Comparison of ENCODE assay signal across 9 cellular contexts in the genomic region with DNA sequence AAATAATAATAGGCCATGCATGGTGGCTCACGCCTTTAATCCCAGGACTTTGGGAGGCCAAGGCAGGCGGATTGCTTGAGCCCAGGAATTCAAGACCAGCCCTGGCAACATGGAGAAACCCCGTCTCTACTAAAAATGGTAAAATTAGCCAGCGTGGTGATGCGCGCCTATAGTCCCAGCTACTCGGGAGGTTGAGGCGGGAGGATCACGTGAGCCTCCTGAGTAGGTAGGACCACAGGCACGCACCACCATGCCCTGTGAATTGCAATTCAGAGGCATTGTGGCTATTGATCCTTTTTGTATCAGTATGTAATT. TPM values are rescaled to one million over a fixed set of nuclear protein-coding genes. Genes with fewer than 3 reads are reported as not detected.
A peak's percentile ranks its signal among the peaks of the same experiment; 100 is the strongest.
DNase-seq lines count a peak whose midpoint lies in the region; TF ChIP-seq lines count a peak whose summit lies in the region.
"Had no signal": no experiment of that assay in that cellular context is flagged by ENCODE, and none has a peak within 500 bp of the region (broad histone marks: within the 10 kb centered on the region; RNA-seq: fewer than 3 reads in every experiment).

No MANE protein-coding gene starts in this region.

- H3F3A ChIP-seq in PC-9 (ENCODE audit: insufficient read depth, low read depth) (peaks cover 35% of the 10 kb centered on the region), smooth muscle cell (ENCODE audit: low read depth) (no peaks in the 10 kb centered on the region)

- intact Hi-C loops in PC-9 (cut with micrococcal nuclease; ENCODE audit: unreplicated experiment) = no loop called here

- no peaks in the 10 kb centered on the region for H4K20me1 ChIP-seq in PC-9 (ENCODE audit: insufficient read depth)
- H4K20me1 ChIP-seq in smooth muscle cell (ENCODE audit: low read depth) = no peaks in the 10 kb centered on the region
- no peaks in the 10 kb centered on the region for H4K20me1 ChIP-seq in hepatocyte (ENCODE audit: insufficient read depth, poor library complexity, severe bottlenecking)

- no peak overlapping the region for H2AFZ ChIP-seq in PC-9
- H2AFZ ChIP-seq in smooth muscle cell (ENCODE audit: low read depth) = no peak overlapping the region
- no peak overlapping the region for H2AFZ ChIP-seq in hepatocyte

- H3K9ac ChIP-seq in duodenal mucosa (ENCODE audit: low read depth in 1 of 2, low read length in 2 of 2) = peak overlapping the region; percentile 39 to 58
- no peak overlapping the region for H3K9ac ChIP-seq in smooth muscle cell (ENCODE audit: low read depth)

- H3K4me2 ChIP-seq in PC-9 (peak overlapping the region; percentile 81), smooth muscle cell (no peak overlapping the region), hepatocyte (no peak overlapping the region)

- no peaks in the 10 kb centered on the region for H3K9me3 Mint-ChIP-seq in progenitor cell of endocrine pancreas (ENCODE audit: low read depth)

- no peak overlapping the region for H3K4me3 Mint-ChIP-seq in progenitor cell of endocrine pancreas (ENCODE audit: low read depth)

- WGBS in smooth muscle cell (ENCODE audit: low lambda C conversion rate) = 96% methylated on average over 10 of the region's 10 CpGs
- 98% methylated on average over 10 of the region's 10 CpGs for WGBS in hepatocyte (ENCODE audit: low lambda C conversion rate, missing lambda C conversion rate)

- peaks cover 4% of the 10 kb centered on the region for H3K36me3 ChIP-seq in GM06990 (ENCODE audit: control insufficient read depth, insufficient read depth, low read length)
- 0 out of 2 replicates have a peak, but pooled peaks cover 5% of the 10 kb centered on the region for H3K36me3 ChIP-seq in PC-9 (ENCODE audit: low read depth)
- H3K36me3 ChIP-seq in duodenal mucosa (ENCODE audit: control insufficient read depth in 1 of 2, insufficient read depth in 2 of 2, low read length in 2 of 2) = no peaks in the 10 kb centered on the region
- no peaks in the 10 kb centered on the region for H3K36me3 ChIP-seq in smooth muscle cell (ENCODE audit: low read depth)
- no peaks in the 10 kb centered on the region for H3K36me3 ChIP-seq in hepatocyte (replicated peaks; ENCODE audit: insufficient read depth, low read depth)

- H3K36me3 Mint-ChIP-seq in progenitor cell of endocrine pancreas (ENCODE audit: insufficient read depth) = no peaks in the 10 kb centered on the region

- H3K9me2 ChIP-seq in PC-9 (ENCODE audit: insufficient read depth) = no peaks in the 10 kb centered on the region
- H3K9me2 ChIP-seq in hepatocyte (replicated peaks; ENCODE audit: insufficient read depth) = no peaks in the 10 kb centered on the region

- POLR2A ChIA-PET in PC-9 (lab: Charles Lee; ENCODE audit: unreplicated experiment) = interaction anchor here (0.6 kb wide), 1 partner anchor 543 kb away, joined by 3 read pairs; no protein-coding TSS in a partner anchor

- BruUV-seq in PC-9 (replicated peaks; lab: Mats Ljungman, UMichigan) = no TSS peak

- peaks cover 6% of the 10 kb centered on the region for H3K27me3 Mint-ChIP-seq in progenitor cell of endocrine pancreas

- no peaks in the 10 kb centered on the region for H3K4me1 Mint-ChIP-seq in progenitor cell of endocrine pancreas (ENCODE audit: low read depth)

- TF ChIP-seq CTCF in GM06990 (IDR thresholded peaks at IDR 0.05; ENCODE audit: insufficient read depth, low read length, poor library complexity, severe bottlenecking) (no peak), PC-9 (conservative IDR thresholded peaks at IDR 0.05) (no peak), smooth muscle cell (IDR thresholded peaks at IDR 0.05; ENCODE audit: borderline replicate concordance, insufficient read depth, poor library complexity, severe bottlenecking) (no peak), progenitor cell of endocrine pancreas (IDR thresholded peaks at IDR 0.05; ENCODE audit: unreplicated experiment) (no peak), hepatocyte (IDR thresholded peaks at IDR 0.05; ENCODE audit: poor library complexity) (no peak)

- H3K27me3 ChIP-seq in GM06990 (replicated peaks; ENCODE audit: control insufficient read depth, insufficient read depth, low read length) (no peaks in the 10 kb centered on the region), PC-9 (ENCODE audit: insufficient read depth, low read depth) (no peaks in the 10 kb centered on the region), duodenal mucosa (ENCODE audit: control insufficient read depth in 1 of 2, insufficient read depth in 2 of 2, low read length in 2 of 2) (no peaks in the 10 kb centered on the region), smooth muscle cell (ENCODE audit: low read depth) (no peaks in the 10 kb centered on the region), hepatocyte (no peaks in the 10 kb centered on the region)

- H3K79me2 ChIP-seq in PC-9 (ENCODE audit: low read depth) (peaks cover 48% of the 10 kb centered on the region), smooth muscle cell (ENCODE audit: low read depth) (no peaks in the 10 kb centered on the region), hepatocyte (no peaks in the 10 kb centered on the region)

- H3K9me3 ChIP-seq in PC-9 (ENCODE audit: insufficient read depth, low read depth) = no peaks in the 10 kb centered on the region
- H3K9me3 ChIP-seq in duodenal mucosa (ENCODE audit: control insufficient read depth in 1 of 2, low read length in 2 of 2) = no peaks in the 10 kb centered on the region
- H3K9me3 ChIP-seq in smooth muscle cell (replicated peaks; ENCODE audit: low read depth) = no peaks in the 10 kb centered on the region
- H3K9me3 ChIP-seq in hepatocyte (ENCODE audit: low read depth) = no peaks in the 10 kb centered on the region

- H3K27ac ChIP-seq in PC-9 (no peak overlapping the region; the same call in 1 of the 2 replicates), duodenal mucosa (ENCODE audit: low read depth, low read length) (peak overlapping the region; percentile 45), smooth muscle cell (ENCODE audit: low read depth) (peak overlapping the region; percentile 78), hepatocyte (no peak overlapping the region)

- H3K4me3 ChIP-seq in GM06990 (replicated peaks; ENCODE audit: low read depth, low read length) (peak overlapping the region; percentile 88), PC-9 (0 out of 2 replicates have a peak overlapping the region, but pooled peaks have one; percentile 54), duodenal mucosa (ENCODE audit: low read depth in 1 of 2, low read length in 2 of 2) (peak overlapping the region; percentile 74 to 76), smooth muscle cell (no peak overlapping the region), hepatocyte (no peak overlapping the region)

- no peak overlapping the region for H3K27ac Mint-ChIP-seq in progenitor cell of endocrine pancreas

- H3K4me1 ChIP-seq in PC-9 (replicated peaks; ENCODE audit: insufficient read depth) (peaks cover 64% of the 10 kb centered on the region), duodenal mucosa (ENCODE audit: control insufficient read depth in 1 of 2, insufficient read depth in 2 of 2, low read length in 2 of 2) (peaks cover 14% of the 10 kb centered on the region in 2 donors), smooth muscle cell (ENCODE audit: low read depth) (peaks cover 3% of the 10 kb centered on the region), hepatocyte (ENCODE audit: insufficient read depth) (no peaks in the 10 kb centered on the region)

- CTCF ChIA-PET in PC-9 (lab: Charles Lee) = interaction anchor here (0.7 kb wide), 1 partner anchor 285 kb away, joined by 3 read pairs; no protein-coding TSS in a partner anchor

- DNase-seq in GM06990 (ENCODE audit: extremely low read depth, insufficient read length) (no peak), PC-9 (no peak), smooth muscle cell (lab: John Stamatoyannopoulos, UW; ENCODE audit: unreplicated experiment) (no peak), NCI-H510A treated with DMSO at 0.1 percent for 48 hours (lab: John Stamatoyannopoulos, UW) (no peak), NCI-H1105 treated with DMSO at 0.1 percent for 48 hours (lab: John Stamatoyannopoulos, UW) (no peak), progenitor cell of endocrine pancreas (ENCODE audit: low spot score, unreplicated experiment) (no peak), hepatocyte (ENCODE audit: low spot score) (no peak)
- DNase-seq: NCI-H1417 had no signal

RNA-seq across cellular contexts. Expression of a gene that starts 2.3 kb away (rescaled TPM):
- 307 and 470 TPM in 2 replicates for total RNA-seq in PC-9 (2021)
- total RNA-seq in smooth muscle cell = 31.5 and 36.4 TPM in 2 replicates
- 35.8 and 39.2 TPM in 2 replicates for polyA plus RNA-seq in smooth muscle cell
- 0.79 and 1.7 TPM in 2 replicates for total RNA-seq in progenitor cell of endocrine pancreas
- 13.3 and 20.4 TPM in 2 replicates for total RNA-seq in hepatocyte
- polyA plus RNA-seq in hepatocyte = 14.2 and 24.5 TPM in 2 replicates

RNA-seq across cellular contexts. Expression of a gene that starts 13.8 kb away (rescaled TPM):
- total RNA-seq in PC-9 (2021) (not detected in 2 replicates), smooth muscle cell (not detected in 2 replicates), progenitor cell of endocrine pancreas (not detected in 2 replicates), hepatocyte (not detected in 2 replicates)
- polyA plus RNA-seq in smooth muscle cell (not detected in 2 replicates), hepatocyte (not detected in 2 replicates)

RNA-seq across cellular contexts. Expression of a gene that starts 20.7 kb away (rescaled TPM):
- total RNA-seq in PC-9 (2021) (14.9 and 33.4 TPM in 2 replicates), smooth muscle cell (3.9 and 7.8 TPM in 2 replicates), progenitor cell of endocrine pancreas (22.8 and 23.1 TPM in 2 replicates), hepatocyte (48.0 and 49.7 TPM in 2 replicates)
- polyA plus RNA-seq in smooth muscle cell (2.7 and 12.3 TPM in 2 replicates), hepatocyte (53.7 and 60.0 TPM in 2 replicates)

Comparison
In these comparisons a context has a peak if more than half of its experiments do, and no peak if none do; other contexts are left out.
1. H3K4me3 ChIP-seq: peak in GM06990 (single experiment), PC-9 (single experiment) and duodenal mucosa (2 of 2); none in smooth muscle cell (single experiment) and hepatocyte (single experiment).
2. H3K27ac ChIP-seq: peak in duodenal mucosa (single experiment) and smooth muscle cell (single experiment); none in PC-9 (single experiment) and hepatocyte (single experiment).